Comparison of ENCODE assay signal across 27 cellular contexts in the genomic region with DNA sequence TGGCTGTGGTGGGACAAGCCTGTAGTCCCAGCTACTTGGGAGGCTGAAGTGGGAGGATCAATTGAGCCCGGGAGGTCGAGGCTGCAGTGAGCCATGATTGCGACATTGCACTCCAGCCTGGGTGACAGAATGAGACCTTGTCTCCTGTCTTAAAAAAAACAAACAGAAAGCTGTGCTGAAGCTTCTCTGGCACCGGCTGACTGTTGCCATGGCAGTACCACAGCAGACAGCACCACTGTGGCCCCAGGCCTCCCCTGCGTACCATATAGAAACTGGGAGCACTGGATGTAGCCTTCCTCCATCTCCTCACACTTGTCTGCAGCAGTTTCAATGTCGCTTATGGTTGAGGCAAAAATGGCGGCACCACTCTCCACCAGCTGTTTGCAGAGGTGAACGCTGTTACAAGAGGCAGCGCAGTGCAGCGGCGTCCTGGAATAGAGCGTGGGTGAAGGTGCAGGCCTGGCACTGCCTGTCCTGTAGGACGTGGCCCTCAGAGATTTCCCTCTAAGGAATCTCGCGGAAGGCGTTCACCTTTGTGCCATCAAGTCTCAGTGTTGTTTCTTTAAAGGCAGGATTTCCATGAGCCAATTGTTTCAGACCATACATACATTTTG. TPM values are rescaled to one million over a fixed set of nuclear protein-coding genes. Genes with fewer than 3 reads are reported as not detected.
DNase-seq lines count a peak whose midpoint lies in the region; ATAC-seq and TF ChIP-seq lines count a peak whose summit lies in the region.
"Had no signal": no experiment of that assay in that cellular context is flagged by ENCODE, and none has a peak within 500 bp of the region (broad histone marks: within the 10 kb centered on the region; RNA-seq: fewer than 3 reads in every experiment).

No MANE protein-coding gene starts in this region.

- TF ChIP-seq CTCF in right atrium auricular region (IDR thresholded peaks at IDR 0.05) (no peak), gastroesophageal sphincter (IDR thresholded peaks at IDR 0.05) (no peak), sigmoid colon (IDR thresholded peaks at IDR 0.05) (no peak), vagina (IDR thresholded peaks at IDR 0.05) (no peak)

- intact Hi-C loops in cardiac septum (cut with DNase I) = no loop called here
- intact Hi-C loops in sigmoid colon (cut with DNase I) = no loop called here
- intact Hi-C loops in vagina (cut with DNase I) = no loop called here

- no peak overlapping the region for H3K4me3 ChIP-seq in right atrium auricular region
- H3K4me3 ChIP-seq in gastroesophageal sphincter = no peak overlapping the region
- H3K4me3 ChIP-seq in sigmoid colon = no peak overlapping the region
- H3K4me3 ChIP-seq in vagina = no peak overlapping the region
- H3K4me3 ChIP-seq: A549, PC-9, smooth muscle cell had no signal

- H3K36me3 ChIP-seq in right atrium auricular region = peaks cover 98% of the 10 kb centered on the region
- H3K36me3 ChIP-seq in gastroesophageal sphincter = peaks cover 0 to 69% of the 10 kb centered on the region in 2 donors
- H3K36me3 ChIP-seq in sigmoid colon = peaks cover 6 to 56% (median 29%) of the 10 kb centered on the region in 4 donors
- peaks cover 0 to 11% of the 10 kb centered on the region in 2 donors for H3K36me3 ChIP-seq in vagina

- H3K9me3 ChIP-seq in right atrium auricular region = no peaks in the 10 kb centered on the region
- no peaks in the 10 kb centered on the region for H3K9me3 ChIP-seq in gastroesophageal sphincter
- H3K9me3 ChIP-seq in sigmoid colon = no peaks in the 10 kb centered on the region
- no peaks in the 10 kb centered on the region for H3K9me3 ChIP-seq in vagina
- H3K9me3 ChIP-seq: A549 had no signal

- ATAC-seq in gastroesophageal sphincter = no peak
- ATAC-seq in GM18858 (IDR thresholded peaks at IDR 0.05; ENCODE audit: unreplicated experiment) = no peak
- no peak for ATAC-seq in HG02938 (IDR thresholded peaks at IDR 0.05; ENCODE audit: unreplicated experiment)
- ATAC-seq in HG02798 (IDR thresholded peaks at IDR 0.05; ENCODE audit: poor library complexity, unreplicated experiment) = no peak
- ATAC-seq: A549; naive thymus-derived CD8-positive, alpha-beta T cell had no signal

- H3K4me1 ChIP-seq in right atrium auricular region (peaks cover 0 to 30% of the 10 kb centered on the region in 2 donors), gastroesophageal sphincter (peaks cover 8 to 76% (median 28%) of the 10 kb centered on the region in 3 donors), sigmoid colon (peaks cover 0 to 35% (median 18%) of the 10 kb centered on the region in 4 donors), vagina (peaks cover 46% of the 10 kb centered on the region)
- H3K4me1 ChIP-seq: A549 had no signal

- TF ChIP-seq EP300 in gastroesophageal sphincter (IDR thresholded peaks at IDR 0.05) = no peak
- TF ChIP-seq EP300 in sigmoid colon (IDR thresholded peaks at IDR 0.05) = no peak

- TF ChIP-seq POLR2A in gastroesophageal sphincter (IDR thresholded peaks at IDR 0.05) (no peak), sigmoid colon (IDR thresholded peaks at IDR 0.05) (no peak), vagina (IDR thresholded peaks at IDR 0.05) (no peak)

- H3K27ac ChIP-seq in right atrium auricular region (no peak overlapping the region), gastroesophageal sphincter (peak overlapping the region; percentile 57 to 96 (median 92)), sigmoid colon (peak overlapping the region; percentile 50 to 92 (median 68)), vagina (peak overlapping the region; percentile 73)
- H3K27ac ChIP-seq: A549, PC-9 had no signal

- H3K27me3 ChIP-seq in right atrium auricular region (no peaks in the 10 kb centered on the region), gastroesophageal sphincter (no peaks in the 10 kb centered on the region), sigmoid colon (no peaks in the 10 kb centered on the region), vagina (no peaks in the 10 kb centered on the region)

- 71 to 85% methylated on average over 5 to 8 of the region's 16 CpGs for WGBS in gastroesophageal sphincter (ENCODE audit: low coverage in 1 of 2), 2 donors
- WGBS in sigmoid colon, 2 donors = 92 to 95% methylated on average over 16 of the region's 16 CpGs

- peak; percentile 27 for DNase-seq in cardiac septum (ENCODE audit: low spot score)
- DNase-seq in right atrium auricular region (ENCODE audit: low spot score) = no peak
- peak; percentile 59 for DNase-seq in sigmoid colon
- DNase-seq in vagina (ENCODE audit: extremely low spot score in 2 of 2) = no peak
- DNase-seq: activated B cell treated with CpG ODN at 0.5 μM for 24 hours; activated CD4-positive, alpha-beta T cell treated with anti-CD3 and anti-CD28 coated beads, Interleukin-2, amount 50 U/mL, for 4 hours; activated naive CD4-positive, alpha-beta T cell treated with anti-CD3 and anti-CD28 coated beads for 36 hours; AML-193; amniotic stem cell; DMS53; H9; naive thymus-derived CD8-positive, alpha-beta T cell; NCI-H1092 treated with DMSO at 0.1 percent for 48 hours; NCI-H187 treated with DMSO at 0.1 percent for 48 hours; NCI-H526; NK-92 treated with Interleukin-12 subunit alpha and Interleukin-12 subunit beta, amount 100 ng/mL, for 24 hours; PC-9; SHP77 treated with DMSO at 0.1 percent for 48 hours; stimulated activated CD4-positive, alpha-beta T cell treated with anti-CD3 and anti-CD28 coated beads, Interleukin-2, amount 100 ng/mL, for 48 hours; SW 1271; T-helper 9 cell had no signal

RNA-seq across cellular contexts. Expression of gene ZFYVE21, which starts 21.9 kb away (rescaled TPM):
- total RNA-seq in cardiac septum (60.9 TPM), right atrium auricular region (10 to 100 TPM; 43.7 to 71.6 TPM), gastroesophageal sphincter (100 to 1,000 TPM; 128 to 268 (median 205) TPM), sigmoid colon (100 to 1,000 TPM in 1 of 4 donors, 10 to 100 TPM in 3; 84.2 to 106 (median 89.4) TPM), vagina (172 TPM)
- polyA plus RNA-seq in sigmoid colon = 10 to 100 TPM; 41.7 to 90.1 (median 61.7) TPM

RNA-seq across cellular contexts. Expression of gene XRCC3, which starts 22.3 kb away (rescaled TPM):
- total RNA-seq in cardiac septum (3.9 TPM), right atrium auricular region (1 to 10 TPM; 2.1 to 3.6 TPM), gastroesophageal sphincter (1 to 10 TPM; 1.2 to 7.8 (median 3.6) TPM), sigmoid colon (1 to 10 TPM; 1.8 to 7.5 (median 2.0) TPM), vagina (6.9 TPM)
- 10 to 100 TPM in 1 of 3 donors, 1 to 10 TPM in 2; 3.6 to 15.7 (median 5.1) TPM for polyA plus RNA-seq in sigmoid colon

Comparison
In these comparisons a context has a peak if more than half of its experiments do, and no peak if none do; other contexts are left out.
1. DNase-seq: peak in cardiac septum (single experiment) and sigmoid colon (single experiment); none in right atrium auricular region (single experiment) and vagina (0 of 2).
2. H3K27ac ChIP-seq: peak in gastroesophageal sphincter (4 of 4), sigmoid colon (4 of 4) and vagina (single experiment); none in right atrium auricular region (0 of 2).